ENCODE assay signal across 19 cellular contexts in genomic region chr6:13038315-13039261, GRCh38.
DNase-seq lines count a peak whose midpoint lies in the region; ATAC-seq and TF ChIP-seq lines count a peak whose summit lies in the region.
"Had no signal": no experiment of that assay in that cellular context is flagged by ENCODE, and none has a peak within 500 bp of the region (broad histone marks: within the 10 kb centered on the region; RNA-seq: fewer than 3 reads in every experiment).

No MANE protein-coding gene starts in this region.

- no peaks in the 10 kb centered on the region for H3K9me3 ChIP-seq in A673 (ENCODE audit: low read depth, low read length, poor library complexity, severe bottlenecking)
- H3K9me3 ChIP-seq in lung (ENCODE audit: control insufficient read depth in 2 of 2, insufficient read depth in 1 of 2, low read length in 1 of 2), result no peaks in the 10 kb centered on the region
- H3K9me3 ChIP-seq: upper lobe of left lung had no signal

- H3K27me3 Mint-ChIP-seq in HFFc6 (ENCODE audit: insufficient read depth), result no peaks in the 10 kb centered on the region

- H3K27ac ChIP-seq in A673 (ENCODE audit: low read depth, low read length, poor library complexity, severe bottlenecking) (peak overlapping the region; percentile 64), lung (ENCODE audit: low read depth in 1 of 2, low read length in 1 of 2) (peak overlapping the region in 1 of 2 donors; percentile 10), coronary artery (peak overlapping the region in 1 of 2 donors; percentile 41)
- H3K27ac ChIP-seq: GM23248, upper lobe of left lung had no signal

- H3K27ac Mint-ChIP-seq in HFFc6, result no peak overlapping the region
- H3K27ac Mint-ChIP-seq: CD8-positive, alpha-beta memory T cell had no signal

- no peaks in the 10 kb centered on the region for H3K9me3 Mint-ChIP-seq in HFFc6
- H3K9me3 Mint-ChIP-seq: CD8-positive, alpha-beta memory T cell; neural crest cell had no signal

- H3K4me3 Mint-ChIP-seq in HFFc6, result no peak overlapping the region
- H3K4me3 Mint-ChIP-seq: CD8-positive, alpha-beta memory T cell; neural crest cell had no signal

- no peaks in the 10 kb centered on the region for H3K27me3 ChIP-seq in A673 (replicated peaks; ENCODE audit: insufficient read depth, low read depth, low read length, poor library complexity)
- no peaks in the 10 kb centered on the region for H3K27me3 ChIP-seq in lung (ENCODE audit: control insufficient read depth, insufficient read depth)
- H3K27me3 ChIP-seq: upper lobe of left lung had no signal

- no peaks in the 10 kb centered on the region for H3K36me3 Mint-ChIP-seq in HFFc6 (ENCODE audit: low read depth)
- H3K36me3 Mint-ChIP-seq: CD8-positive, alpha-beta memory T cell had no signal

- TF ChIP-seq CTCF in A673 (conservative IDR thresholded peaks at IDR 0.05; ENCODE audit: low read depth, low read length), result no peak
- no peak for TF ChIP-seq CTCF in lung (IDR thresholded peaks at IDR 0.05; ENCODE audit: control extremely low read depth, extremely low read depth)
- no peak for TF ChIP-seq CTCF in HFFc6 (IDR thresholded peaks at IDR 0.05)
- TF ChIP-seq CTCF in coronary artery (IDR thresholded peaks at IDR 0.05), result no peak

- H3K36me3 ChIP-seq in A673 (ENCODE audit: insufficient read depth, low read length, poor library complexity, severe bottlenecking) (no peaks in the 10 kb centered on the region), lung (ENCODE audit: control insufficient read depth in 2 of 2, insufficient read depth in 2 of 2, low read length in 2 of 2) (no peaks in the 10 kb centered on the region)
- H3K36me3 ChIP-seq: upper lobe of left lung had no signal

- BruUV-seq in A673 (replicated peaks; lab: Mats Ljungman, UMichigan), result no TSS peak

- intact Hi-C loops in A673 (cut with micrococcal nuclease; ENCODE audit: unreplicated experiment), result no loop called here

- DNase-seq in A673 (ENCODE audit: low spot score) (peak; percentile 92), NCI-H2227 treated with DMSO at 0.1 percent for 48 hours (lab: John Stamatoyannopoulos, UW) (peak; percentile 18), lung (ENCODE audit: low spot score) (no peak), HFFc6 (no peak), coronary artery (ENCODE audit: low spot score) (no peak), midbrain (lab: John Stamatoyannopoulos, UW) (no peak)
- DNase-seq in stimulated activated naive CD4-positive, alpha-beta T cell treated with Interleukin-2 at 50 U/mL for 16 hours (lab: John Stamatoyannopoulos, UW), result no peak
- DNase-seq: activated effector memory CD4-positive, alpha-beta T cell treated with Interleukin-2 at 50 U/mL for 16 hours; CD8-positive, alpha-beta memory T cell; foreskin fibroblast; GM23248; Karpas-422; NCI-H187 treated with DMSO at 0.1 percent for 48 hours; NCI-H69; stimulated activated CD4-positive, alpha-beta T cell treated with anti-CD3 and anti-CD28 coated beads, Interleukin-4, amount 100 ng/mL, for 1 hour; T-helper 1 cell; upper lobe of left lung had no signal

- CTCF ChIA-PET in A673 (lab: Charles Lee), result no interaction called here

- H3K4me1 ChIP-seq in A673 (ENCODE audit: insufficient read depth, low read length, poor library complexity, severe bottlenecking) (peaks cover 19% of the 10 kb centered on the region), lung (ENCODE audit: control insufficient read depth in 2 of 2, insufficient read depth in 2 of 2, low read length in 2 of 2) (peaks cover 4 to 23% of the 10 kb centered on the region in 2 donors)

- POLR2A ChIA-PET in A673 (lab: Charles Lee; ENCODE audit: low non-redundant PET), result no interaction called here

- ATAC-seq in esophagus mucosa (peak; percentile 70), lung (ENCODE audit: insufficient read depth, low FRiP score) (peak; percentile 11)

- no peaks in the 10 kb centered on the region for H3K4me1 Mint-ChIP-seq in HFFc6 (ENCODE audit: low read depth)
- H3K4me1 Mint-ChIP-seq: CD8-positive, alpha-beta memory T cell; neural crest cell had no signal

- H3K4me3 ChIP-seq in A673 (ENCODE audit: low read depth, low read length, poor library complexity, severe bottlenecking) (no peak overlapping the region), lung (no peak overlapping the region), coronary artery (no peak overlapping the region)
- H3K4me3 ChIP-seq: GM23248, upper lobe of left lung had no signal

- WGBS in lung, 2 donors, result 71 to 93% methylated on average over 2 of the region's 2 CpGs

Comparison
In these comparisons a context has a peak if more than half of its experiments do, and no peak if none do; other contexts are left out.
1. DNase-seq: peak in A673 (single experiment) and NCI-H2227 treated with DMSO at 0.1 percent for 48 hours (single experiment); none in lung (single experiment), stimulated activated naive CD4-positive, alpha-beta T cell treated with Interleukin-2 at 50 U/mL for 16 hours (single experiment), HFFc6 (single experiment), coronary artery (single experiment) and midbrain (single experiment).